11 cellular contexts compared by ENCODE assay signal in genomic region chr3:30282052-30282708, GRCh38.
A peak's percentile ranks its signal among the peaks of the same experiment; 100 is the strongest.
DNase-seq lines count a peak whose midpoint lies in the region; ATAC-seq and TF ChIP-seq lines count a peak whose summit lies in the region.
"Had no signal": no experiment of that assay in that cellular context is flagged by ENCODE, and none has a peak within 500 bp of the region (broad histone marks: within the 10 kb centered on the region; RNA-seq: fewer than 3 reads in every experiment).

No MANE protein-coding gene starts in this region.

- H3K4me1 ChIP-seq in ES-I3 (ENCODE audit: insufficient read depth, low read length) (peaks cover 8% of the 10 kb centered on the region), Panc1 (ENCODE audit: control insufficient read depth, insufficient read depth, low read length) (no peaks in the 10 kb centered on the region; the same call in 1 of the 2 replicates)

- DNase-seq in Panc1 (ENCODE audit: low read depth, low spot score) = no peak
- DNase-seq in epithelial cell of prostate (ENCODE audit: low read depth, low spot score) = peak; percentile 53
- DNase-seq in omental fat pad (ENCODE audit: low spot score) = no peak
- DNase-seq in DMS79 treated with DMSO at 0.1 percent for 48 hours (lab: John Stamatoyannopoulos, UW) = no peak
- no peak for DNase-seq in NCI-H526 treated with DMSO at 0.1 percent for 48 hours (lab: John Stamatoyannopoulos, UW)
- no peak for DNase-seq in NOMO-1 (lab: John Stamatoyannopoulos, UW; ENCODE audit: unreplicated experiment in 2 of 2)
- DNase-seq: NCI-H2107 had no signal

- no TSS peak for BruUV-seq in Panc1 (replicated peaks; lab: Mats Ljungman, UMichigan)

- H3K9ac ChIP-seq in ES-I3 (ENCODE audit: low read depth, low read length) = peak overlapping the region; percentile 15; the same call in 1 of the 2 replicates

- ATAC-seq in Panc1 (peak; percentile 68), omental fat pad (ENCODE audit: low FRiP score) (peak; percentile 67), HG03521 (IDR thresholded peaks at IDR 0.05; ENCODE audit: unreplicated experiment) (no peak)
- ATAC-seq: left lobe of liver had no signal

- TF ChIP-seq CTCF in Panc1 (IDR thresholded peaks at IDR 0.05) (no peak), omental fat pad (IDR thresholded peaks at IDR 0.05) (no peak)

- no peak overlapping the region for H3K4me3 ChIP-seq in Panc1 (ENCODE audit: low read depth in 2 of 2, low read length in 2 of 2)
- H3K4me3 ChIP-seq: tibial nerve had no signal

- intact Hi-C loops in Panc1 (cut with micrococcal nuclease; ENCODE audit: unreplicated experiment) = no loop called here

- CTCF ChIA-PET in Panc1 (lab: Charles Lee) = no interaction called here

- H3K27ac ChIP-seq in Panc1 (ENCODE audit: low read length) = 0 out of 2 replicates have a peak overlapping the region, but pooled peaks have one; percentile 17
- peak overlapping the region; percentile 51 for H3K27ac ChIP-seq in epithelial cell of prostate

- POLR2A ChIA-PET in Panc1 (lab: Charles Lee) = no interaction called here

- in situ Hi-C loops in Panc1 (cut with HindIII; ENCODE audit: low pct_unique_long_range_greater_than_20kb, low sequenced_read_pairs) = no loop called here

- H3K27me3 ChIP-seq in Panc1 (ENCODE audit: control insufficient read depth, insufficient read depth, low read length) = no peaks in the 10 kb centered on the region
- H3K27me3 ChIP-seq: tibial nerve had no signal

- peaks cover 11% of the 10 kb centered on the region; the same call in 1 of the 2 replicates for H3K9me3 ChIP-seq in ES-I3 (ENCODE audit: control insufficient read depth, insufficient read depth, low read length)
- peaks cover 6% of the 10 kb centered on the region; the same call in 1 of the 2 replicates for H3K9me3 ChIP-seq in Panc1 (ENCODE audit: control insufficient read depth, insufficient read depth, low read depth, low read length)

- H3K36me3 ChIP-seq in ES-I3 (ENCODE audit: insufficient read depth, low read length) = no peaks in the 10 kb centered on the region
- H3K36me3 ChIP-seq in Panc1 (ENCODE audit: control insufficient read depth, insufficient read depth, low read length) = no peaks in the 10 kb centered on the region
- H3K36me3 ChIP-seq: tibial nerve had no signal
